1 cellular context compared by ENCODE assay signal in the genomic region with DNA sequence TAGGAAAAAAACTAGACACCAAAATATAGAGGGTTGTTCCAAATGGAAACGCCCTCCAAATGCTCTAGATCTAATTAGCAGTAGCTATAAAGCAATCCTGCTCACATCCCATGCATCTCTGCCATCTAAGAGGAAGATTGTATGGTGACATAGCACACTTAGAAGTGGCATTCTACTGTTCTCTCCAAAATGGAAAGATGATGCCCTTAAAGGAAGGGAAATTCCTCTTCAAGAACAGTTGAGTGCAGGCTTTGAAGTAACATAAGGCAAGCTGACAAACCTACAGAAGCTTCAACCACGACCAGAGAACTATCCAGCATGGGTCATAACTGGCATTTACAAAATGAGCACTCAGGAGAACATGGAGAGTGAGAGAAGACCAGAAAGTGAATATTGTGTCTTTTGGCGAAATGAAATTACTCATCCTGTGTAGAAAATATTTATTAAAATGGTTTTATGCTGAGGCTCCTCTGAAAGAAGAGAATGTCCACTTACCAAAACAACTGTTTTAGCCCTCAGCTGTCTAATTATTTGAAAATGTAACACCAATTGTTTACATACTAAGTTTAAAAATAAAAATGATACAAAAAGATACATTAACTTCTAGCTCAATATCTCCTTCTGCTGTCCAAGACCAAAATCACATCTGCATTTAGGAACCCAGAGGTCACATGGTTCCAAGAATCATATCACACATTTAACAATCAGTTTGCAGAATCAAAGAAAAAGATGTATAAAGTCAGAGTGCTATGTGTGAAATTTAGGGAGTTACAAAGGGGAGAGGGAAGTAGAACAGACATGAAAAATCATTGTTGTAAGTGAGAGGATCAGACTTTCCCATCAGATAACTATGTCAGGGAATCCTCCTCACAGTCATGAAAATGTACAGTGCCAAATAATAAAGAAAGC.
TF ChIP-seq lines count a peak whose summit lies in the region.

No MANE protein-coding gene starts in this region.

TF ChIP-seq in SK-N-SH treated with all-trans-retinoic acid at 6 μM for 48 hours, 23 proteins besides CTCF, POLR2A, EP300 and RAD21 (continued from another document):
- TF ChIP-seq TSHZ2 (CRISPR knock-in tag; IDR thresholded peaks at IDR 0.05) (no peak), CSDC2 (CRISPR knock-in tag; IDR thresholded peaks at IDR 0.05) (no peak), ZNF8 (CRISPR knock-in tag; IDR thresholded peaks at IDR 0.05) (no peak), ZC3H10 (CRISPR knock-in tag; IDR thresholded peaks at IDR 0.05) (no peak), ZFP3 (CRISPR knock-in tag; IDR thresholded peaks at IDR 0.05) (no peak)
- TF ChIP-seq, protein P1, sequence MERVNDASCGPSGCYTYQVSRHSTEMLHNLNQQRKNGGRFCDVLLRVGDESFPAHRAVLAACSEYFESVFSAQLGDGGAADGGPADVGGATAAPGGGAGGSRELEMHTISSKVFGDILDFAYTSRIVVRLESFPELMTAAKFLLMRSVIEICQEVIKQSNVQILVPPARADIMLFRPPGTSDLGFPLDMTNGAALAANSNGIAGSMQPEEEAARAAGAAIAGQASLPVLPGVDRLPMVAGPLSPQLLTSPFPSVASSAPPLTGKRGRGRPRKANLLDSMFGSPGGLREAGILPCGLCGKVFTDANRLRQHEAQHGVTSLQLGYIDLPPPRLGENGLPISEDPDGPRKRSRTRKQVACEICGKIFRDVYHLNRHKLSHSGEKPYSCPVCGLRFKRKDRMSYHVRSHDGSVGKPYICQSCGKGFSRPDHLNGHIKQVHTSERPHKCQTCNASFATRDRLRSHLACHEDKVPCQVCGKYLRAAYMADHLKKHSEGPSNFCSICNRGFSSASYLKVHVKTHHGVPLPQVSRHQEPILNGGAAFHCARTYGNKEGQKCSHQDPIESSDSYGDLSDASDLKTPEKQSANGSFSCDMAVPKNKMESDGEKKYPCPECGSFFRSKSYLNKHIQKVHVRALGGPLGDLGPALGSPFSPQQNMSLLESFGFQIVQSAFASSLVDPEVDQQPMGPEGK (CRISPR knock-in tag; IDR thresholded peaks at IDR 0.05; ENCODE audit: borderline replicate concordance), result no peak
